Comparison of ENCODE assay signal across 20 cellular contexts in genomic region chr11:133386852-133387251, GRCh38.
"Had no signal": no experiment of that assay in that cellular context is flagged by ENCODE, and none has a peak within 500 bp of the region (broad histone marks: within the 10 kb centered on the region; RNA-seq: fewer than 3 reads in every experiment).

No MANE protein-coding gene starts in this region.

- H3K36me3 ChIP-seq: colonic mucosa, neutrophil, sigmoid colon, stomach, thoracic aorta, transverse colon had no signal

- H3K27me3 ChIP-seq: colonic mucosa, neutrophil, stomach, transverse colon had no signal

- DNase-seq: colonic mucosa; effector CD4-positive, alpha-beta T cell; endodermal cell; erythroblast; foreskin melanocyte; kidney; left cardiac atrium; mesendoderm; naive B cell; psoas muscle; retina; sigmoid colon; stimulated activated CD4-positive, alpha-beta T cell treated with anti-CD3 and anti-CD28 coated beads, Interleukin-2, amount 100 ng/mL, for 24 hours; stimulated activated naive CD4-positive, alpha-beta T cell; stomach; substantia nigra; transverse colon had no signal

- ATAC-seq: psoas muscle had no signal

- H3K4me1 ChIP-seq: colonic mucosa, psoas muscle, stomach had no signal

- H3K9me3 ChIP-seq: colonic mucosa, neutrophil, psoas muscle, sigmoid colon, stomach, thoracic aorta, transverse colon had no signal

- H3K27ac ChIP-seq: colonic mucosa, neutrophil, psoas muscle, sigmoid colon, skin epidermis, stomach, thoracic aorta, transverse colon had no signal

- H3K4me3 ChIP-seq: colonic mucosa, psoas muscle, sigmoid colon, skin epidermis, stomach, thoracic aorta, transverse colon had no signal
